ENCODE assay signal across 8 cellular contexts in the genomic region with DNA sequence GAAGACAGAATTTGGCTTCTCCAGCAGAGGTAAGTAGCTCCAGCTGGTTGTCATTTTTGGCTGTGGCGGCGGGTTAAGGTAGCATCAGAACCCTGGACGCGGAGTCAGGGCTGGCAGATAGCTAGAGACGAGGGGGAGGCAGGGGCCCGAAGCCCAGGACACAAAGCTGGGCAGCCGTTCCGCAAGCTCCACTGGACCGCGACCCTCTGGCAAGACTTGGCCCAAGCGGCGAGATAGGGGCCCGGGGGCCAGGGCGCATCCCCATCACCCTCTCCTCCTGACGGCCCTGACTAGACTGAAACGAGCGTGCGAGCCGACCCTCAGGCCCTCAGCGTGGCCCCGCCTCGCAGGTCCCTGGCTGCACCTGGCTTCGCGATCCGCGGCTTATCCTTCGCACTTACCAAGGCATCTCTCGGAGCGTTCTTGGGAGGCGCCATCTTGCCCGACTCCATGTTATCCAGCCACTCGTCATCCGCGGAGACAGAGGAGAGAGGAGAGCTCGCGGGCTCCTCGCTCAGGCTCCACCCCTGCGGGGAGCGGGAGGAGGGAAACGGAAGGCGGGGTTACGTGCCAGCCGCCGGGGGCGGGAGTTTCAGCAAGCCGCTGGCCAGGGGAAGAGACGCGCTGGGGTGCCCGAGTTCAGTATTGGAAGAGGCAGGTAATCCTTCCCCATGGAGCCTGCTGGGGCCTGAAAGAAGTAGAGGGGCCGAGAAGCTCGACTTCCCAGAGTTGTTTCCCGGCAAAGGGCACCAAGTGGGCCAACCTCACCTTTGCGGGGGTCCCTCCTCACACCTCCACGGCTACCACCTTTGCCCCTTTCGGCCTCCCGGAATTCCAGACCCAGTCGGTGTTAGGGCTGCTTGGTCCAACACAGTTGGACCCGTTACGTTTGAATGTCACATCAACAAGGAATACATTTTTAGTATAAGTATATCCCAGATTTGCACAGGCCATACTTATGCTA. TPM values are rescaled to one million over a fixed set of nuclear protein-coding genes. Genes with fewer than 3 reads are reported as not detected.
DNase-seq lines count a peak whose midpoint lies in the region; ATAC-seq, FAIRE-seq and TF ChIP-seq lines count a peak whose summit lies in the region.

A gene with protein sequence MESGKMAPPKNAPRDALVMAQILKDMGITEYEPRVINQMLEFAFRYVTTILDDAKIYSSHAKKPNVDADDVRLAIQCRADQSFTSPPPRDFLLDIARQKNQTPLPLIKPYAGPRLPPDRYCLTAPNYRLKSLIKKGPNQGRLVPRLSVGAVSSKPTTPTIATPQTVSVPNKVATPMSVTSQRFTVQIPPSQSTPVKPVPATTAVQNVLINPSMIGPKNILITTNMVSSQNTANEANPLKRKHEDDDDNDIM (minus strand): TSS at position 491 of the 964 bp plus-strand sequence. CDS start 39 bp downstream, at position 452.

- peak within 1 kb of the TSS; percentile 83 for H3K4me2 ChIP-seq in astrocyte (ENCODE audit: low read length)

- no peaks in the 10 kb centered on the region for H3K9me3 Mint-ChIP-seq in T-helper 2 cell treated with Interferon-gamma antibody and Interleukin-4, amounts not matched to agents 5 μg/mL and 100 μg/mL, for 36 hours
- no peaks in the 10 kb centered on the region for H3K9me3 Mint-ChIP-seq in astrocyte (ENCODE audit: unreplicated experiment)

- H3K79me2 ChIP-seq in astrocyte (ENCODE audit: insufficient read depth, low read length), result peaks cover 2% of the 10 kb centered on the region

- peaks cover 5% of the 10 kb centered on the region for H3K36me3 Mint-ChIP-seq in T-helper 2 cell treated with Interferon-gamma antibody and Interleukin-4, amounts not matched to agents 5 μg/mL and 100 μg/mL, for 36 hours (ENCODE audit: low read depth)
- H3K36me3 Mint-ChIP-seq in astrocyte (ENCODE audit: low read depth, unreplicated experiment), result no peaks in the 10 kb centered on the region

- H3K4me1 ChIP-seq in astrocyte (ENCODE audit: insufficient read depth, low read length), result no peaks in the 10 kb centered on the region

- peak; percentile 92 for FAIRE-seq in astrocyte (lab: Jason Lieb, UNC)

- no peaks in the 10 kb centered on the region for H4K20me1 ChIP-seq in astrocyte (ENCODE audit: insufficient read depth, low read length)

- peaks cover 5% of the 10 kb centered on the region for H3K4me1 Mint-ChIP-seq in T-helper 2 cell treated with Interferon-gamma antibody and Interleukin-4, amounts not matched to agents 5 μg/mL and 100 μg/mL, for 36 hours (ENCODE audit: low read depth)
- H3K4me1 Mint-ChIP-seq in astrocyte (ENCODE audit: low read depth, unreplicated experiment), result no peaks in the 10 kb centered on the region

- ATAC-seq in GM18498 (IDR thresholded peaks at IDR 0.05; ENCODE audit: unreplicated experiment) (peak; percentile 98), HG02885 (IDR thresholded peaks at IDR 0.05; ENCODE audit: poor library complexity, unreplicated experiment) (peak; percentile 93)

- H3K4me3 Mint-ChIP-seq in T-helper 2 cell treated with Interferon-gamma antibody and Interleukin-4, amounts not matched to agents 5 μg/mL and 100 μg/mL, for 36 hours, result peak within 1 kb of the TSS; percentile 91
- peak within 1 kb of the TSS; percentile 89 for H3K4me3 Mint-ChIP-seq in astrocyte (ENCODE audit: unreplicated experiment)

- peak within 1 kb of the TSS; percentile 78 for H3K27ac ChIP-seq in astrocyte (ENCODE audit: low read depth, low read length)

- no peaks in the 10 kb centered on the region for H3K27me3 Mint-ChIP-seq in T-helper 2 cell treated with Interferon-gamma antibody and Interleukin-4, amounts not matched to agents 5 μg/mL and 100 μg/mL, for 36 hours (ENCODE audit: low read depth)
- no peaks in the 10 kb centered on the region for H3K27me3 Mint-ChIP-seq in astrocyte (ENCODE audit: low read depth, unreplicated experiment)

- peaks cover 3% of the 10 kb centered on the region for H3K36me3 ChIP-seq in astrocyte (ENCODE audit: insufficient read depth, low read length)

- no peaks in the 10 kb centered on the region for H3K27me3 ChIP-seq in astrocyte (ENCODE audit: insufficient read depth, low read length)

- no peaks in the 10 kb centered on the region for H3K9me3 ChIP-seq in astrocyte (ENCODE audit: insufficient read depth, low read depth, low read length)

- no peak for TF ChIP-seq CTCF in astrocyte (IDR thresholded peaks at IDR 0.05; ENCODE audit: insufficient read depth, low read depth, low read length)

- H3K27ac Mint-ChIP-seq in T-helper 2 cell treated with Interferon-gamma antibody and Interleukin-4, amounts not matched to agents 5 μg/mL and 100 μg/mL, for 36 hours, result peak within 1 kb of the TSS; percentile 92
- H3K27ac Mint-ChIP-seq in astrocyte (ENCODE audit: unreplicated experiment), result peak within 1 kb of the TSS; percentile 1

- H3K4me3 ChIP-seq in astrocyte (ENCODE audit: insufficient read depth, low read depth, low read length), result peak within 1 kb of the TSS; percentile 75

- DNase-seq in NCI-H1694 treated with DMSO at 0.1 percent for 48 hours (lab: John Stamatoyannopoulos, UW) (peak; percentile 70), astrocyte (ENCODE audit: low read depth) (peak; percentile 59), hepatic stellate cell (ENCODE audit: low spot score) (peak; percentile 79), retina (peak; percentile 86), OCI-M2 (lab: John Stamatoyannopoulos, UW; ENCODE audit: unreplicated experiment) (no peak)
- DNase-seq in T-helper 2 cell treated with Interferon-gamma antibody and Interleukin-4, amounts not matched to agents 5 μg/mL and 100 μg/mL, for 36 hours (ENCODE audit: low spot score), result peak; percentile 82

- H3K9ac ChIP-seq in astrocyte (ENCODE audit: low read length), result peak within 1 kb of the TSS; percentile 94

- peak within 1 kb of the TSS; percentile 84 for H2AFZ ChIP-seq in astrocyte (ENCODE audit: low read depth, low read length)

RNA-seq across cellular contexts. Expression of the gene that starts here (rescaled TPM):
- total RNA-seq in astrocyte, result 7.3 and 9.3 TPM in 2 replicates
